In genomic region chr1:206846475-206846874, GRCh38 we compare ENCODE assay signal across 18 cellular contexts. TPM values are rescaled to one million over a fixed set of nuclear protein-coding genes. Genes with fewer than 3 reads are reported as not detected.
DNase-seq lines count a peak whose midpoint lies in the region; ATAC-seq and TF ChIP-seq lines count a peak whose summit lies in the region.
"Had no signal": no experiment of that assay in that cellular context is flagged by ENCODE, and none has a peak within 500 bp of the region (broad histone marks: within the 10 kb centered on the region; RNA-seq: fewer than 3 reads in every experiment).

No MANE protein-coding gene starts in this region.

- no peaks in the 10 kb centered on the region for H3K36me3 ChIP-seq in lower lobe of right lung

- H3K4me3 ChIP-seq in epithelial cell of esophagus (ENCODE audit: low read length), result no peak overlapping the region
- H3K4me3 ChIP-seq in lower lobe of right lung, result no peak overlapping the region

- peak; percentile 9 to 42 for ATAC-seq in lower lobe of right lung
- ATAC-seq: CD8-positive, alpha-beta T cell had no signal

- no peaks in the 10 kb centered on the region for H3K27me3 ChIP-seq in lower lobe of right lung (ENCODE audit: low read depth)

- no peaks in the 10 kb centered on the region for H3K4me1 ChIP-seq in lower lobe of right lung

- TF ChIP-seq CTCF in epithelial cell of esophagus (IDR thresholded peaks at IDR 0.05; ENCODE audit: insufficient read depth, low read depth, low read length, missing control alignments) (no peak), lower lobe of right lung (IDR thresholded peaks at IDR 0.05) (no peak)

- intact Hi-C loops in lower lobe of right lung (cut with DNase I), result no loop called here

- H3K9me3 ChIP-seq in lower lobe of right lung, result no peaks in the 10 kb centered on the region

- H3K27ac ChIP-seq in lower lobe of right lung, result no peak overlapping the region
- H3K27ac ChIP-seq: 22Rv1, HL-60 had no signal

- DNase-seq in NCI-H2029 (lab: John Stamatoyannopoulos, UW), result peak; percentile 9
- DNase-seq in NCI-H2029 treated with DMSO at 0.1 percent for 48 hours (lab: John Stamatoyannopoulos, UW), result no peak
- DNase-seq in DMS79 (lab: John Stamatoyannopoulos, UW), result peak; percentile 16
- DNase-seq in epithelial cell of esophagus (ENCODE audit: low read depth), result peak; percentile 45
- no peak for DNase-seq in lower lobe of right lung
- no peak for DNase-seq in NCI-H2081 (lab: John Stamatoyannopoulos, UW)
- DNase-seq in NCI-H1105 treated with DMSO at 0.1 percent for 48 hours (lab: John Stamatoyannopoulos, UW), result no peak
- DNase-seq in nucleus accumbens (lab: John Stamatoyannopoulos, UW), result no peak
- DNase-seq: CD8-positive, alpha-beta T cell; COR-L47; DMS153; GF-D8; HCEC 1CT; HFFc6 had no signal

RNA-seq across cellular contexts. Expression of gene IL20, which starts 18.9 kb away (rescaled TPM):
- not detected for total RNA-seq in lower lobe of right lung
- total RNA-seq: A673; CD8-positive, alpha-beta T cell; H1; HFFc6 had no signal

RNA-seq across cellular contexts. Expression of gene IL24, which starts 50.8 kb away (rescaled TPM):
- not detected for total RNA-seq in lower lobe of right lung
- total RNA-seq: A673; CD8-positive, alpha-beta T cell; H1 had no signal

Comparison
In these comparisons a context has a peak if more than half of its experiments do, and no peak if none do; other contexts are left out.
1. DNase-seq: peak in NCI-H2029 (single experiment), DMS79 (single experiment) and epithelial cell of esophagus (single experiment); none in NCI-H2029 treated with DMSO at 0.1 percent for 48 hours (single experiment), lower lobe of right lung (single experiment), NCI-H2081 (0 of 2), NCI-H1105 treated with DMSO at 0.1 percent for 48 hours (single experiment) and nucleus accumbens (0 of 56).